26 cellular contexts compared by ENCODE assay signal in the genomic region with DNA sequence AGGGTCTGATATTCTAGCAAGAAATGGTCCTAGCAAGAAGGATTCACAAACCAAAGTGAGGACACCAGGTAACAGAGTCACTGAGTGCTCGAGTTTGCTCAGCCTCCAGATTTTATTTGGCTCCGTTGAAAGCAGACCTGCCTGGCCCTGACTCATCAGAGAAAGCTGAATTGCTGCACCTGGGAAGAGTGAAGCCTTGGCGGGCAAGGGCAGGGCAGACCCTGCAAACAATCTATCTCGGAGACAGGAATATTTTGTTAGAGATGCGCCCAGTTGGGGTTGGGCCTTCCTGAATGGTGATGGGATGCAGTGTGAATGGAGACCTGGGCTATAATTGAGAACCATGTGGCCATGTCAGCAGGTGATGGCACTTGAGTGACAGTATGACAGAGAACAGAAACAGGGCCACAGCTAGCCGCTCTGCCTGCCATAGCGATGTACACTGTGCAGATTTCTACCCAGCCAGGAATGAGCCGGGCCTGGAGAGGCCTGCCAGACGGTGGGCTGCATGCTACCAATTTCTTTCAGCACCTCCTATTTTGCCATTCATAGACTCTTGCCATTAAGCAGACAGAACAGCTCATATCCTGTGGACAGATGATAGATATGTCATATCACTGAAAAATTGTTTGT.
"Had no signal": no experiment of that assay in that cellular context is flagged by ENCODE, and none has a peak within 500 bp of the region (broad histone marks: within the 10 kb centered on the region; RNA-seq: fewer than 3 reads in every experiment).

No MANE protein-coding gene starts in this region.

- H3K27ac ChIP-seq: SK-N-MC, VCaP had no signal

- H3K4me3 ChIP-seq: SK-N-MC had no signal

- ATAC-seq: activated T-helper 17 cell treated with anti-CD3 and anti-CD28 coated beads, Interleukin-2, amount 50 U/mL, for 72 hours; T-cell had no signal

- DNase-seq: activated CD4-positive, alpha-beta memory T cell treated with anti-CD3 and anti-CD28 coated beads, Interleukin-2, amount 10 ng/mL, durations not matched to agents 7 days and 5 days; activated CD4-positive, alpha-beta T cell treated with anti-CD3 and anti-CD28 coated beads, Interleukin-2, amount 50 U/mL, for 1 hour; activated CD4-positive, CD25-positive, alpha-beta regulatory T cell; activated gamma-delta T cell; activated naive CD4-positive, alpha-beta T cell treated with anti-CD3 and anti-CD28 coated beads for 36 hours; activated T-cell treated with anti-CD3 and anti-CD28 coated beads for 4 hours; activated T-cell treated with anti-CD3 and anti-CD28 coated beads, Interleukin-2, amount 50 U/mL, for 48 hours; amygdala; caudate nucleus; Karpas-422; MM.1S; NCI-H1105; NCI-H1436; NCI-H187 treated with DMSO at 0.1 percent for 48 hours; NCI-H2081 treated with DMSO at 0.1 percent for 48 hours; NCI-H2171; NCI-H2227 treated with DMSO at 0.1 percent for 48 hours; NCI-H510A; NCI-H526 treated with DMSO at 0.1 percent for 48 hours; SIG-M5; T-cell; T-helper 2 cell; T1000 had no signal
